8 cellular contexts compared by ENCODE assay signal in genomic region chr12:12788675-12789368, GRCh38. TPM values are rescaled to one million over a fixed set of nuclear protein-coding genes. Genes with fewer than 3 reads are reported as not detected.
DNase-seq lines count a peak whose midpoint lies in the region; TF ChIP-seq lines count a peak whose summit lies in the region.

No MANE protein-coding gene starts in this region.

- H3K27ac ChIP-seq in hepatocyte (no peak overlapping the region), smooth muscle cell (ENCODE audit: low read depth) (no peak overlapping the region)

- peak overlapping the region; percentile 46 for H3K9ac ChIP-seq in smooth muscle cell (ENCODE audit: low read depth)

- H3K27me3 Mint-ChIP-seq in HFFc6 (ENCODE audit: insufficient read depth): no peaks in the 10 kb centered on the region

- H3K36me3 Mint-ChIP-seq in HFFc6 (ENCODE audit: low read depth): no peaks in the 10 kb centered on the region

- no peaks in the 10 kb centered on the region for H3K9me2 ChIP-seq in hepatocyte (replicated peaks; ENCODE audit: insufficient read depth)

- H3K36me3 ChIP-seq in hepatocyte (replicated peaks; ENCODE audit: insufficient read depth, low read depth) (no peaks in the 10 kb centered on the region), smooth muscle cell (ENCODE audit: low read depth) (no peaks in the 10 kb centered on the region)

- POLR2A ChIA-PET in GM10248 (lab: Yijun Ruan, JAX): no interaction called here

- no peaks in the 10 kb centered on the region for H4K20me1 ChIP-seq in hepatocyte (ENCODE audit: insufficient read depth, poor library complexity, severe bottlenecking)
- H4K20me1 ChIP-seq in smooth muscle cell (ENCODE audit: low read depth): no peaks in the 10 kb centered on the region

- H3K79me2 ChIP-seq in hepatocyte: no peaks in the 10 kb centered on the region
- no peaks in the 10 kb centered on the region for H3K79me2 ChIP-seq in smooth muscle cell (ENCODE audit: low read depth)

- H3K9me3 ChIP-seq in hepatocyte (ENCODE audit: low read depth): no peaks in the 10 kb centered on the region
- H3K9me3 ChIP-seq in smooth muscle cell (replicated peaks; ENCODE audit: low read depth): no peaks in the 10 kb centered on the region

- DNase-seq in GM10248 (ENCODE audit: extremely low spot score): peak; percentile 68
- peak; percentile 59 for DNase-seq in HFFc6
- peak; percentile 93 for DNase-seq in NCI-H1694 (lab: John Stamatoyannopoulos, UW)
- peak in 4 of 5 experiments; percentile 21 to 77 (median 44) for DNase-seq in T-helper 2 cell
- DNase-seq in astrocyte of the cerebellum (ENCODE audit: low read depth): peak; percentile 59
- DNase-seq in hepatocyte (ENCODE audit: low spot score): peak; percentile 91
- no peak for DNase-seq in smooth muscle cell (lab: John Stamatoyannopoulos, UW; ENCODE audit: unreplicated experiment)
- DNase-seq in GM19240 (ENCODE audit: insufficient read length, low spot score): no peak

- in situ Hi-C loops in astrocyte of the cerebellum (cut with HindIII; ENCODE audit: low sequenced_read_pairs): no loop called here

- WGBS in hepatocyte (ENCODE audit: low lambda C conversion rate, missing lambda C conversion rate): 24% methylated on average over 9 of the region's 9 CpGs
- WGBS in smooth muscle cell (ENCODE audit: low lambda C conversion rate): 23% methylated on average over 9 of the region's 9 CpGs

- peaks cover 62% of the 10 kb centered on the region for H3K4me1 Mint-ChIP-seq in HFFc6 (ENCODE audit: low read depth)

- H3K4me3 ChIP-seq in astrocyte of the cerebellum (ENCODE audit: low read depth, low read length) (no peak overlapping the region), hepatocyte (no peak overlapping the region), smooth muscle cell (no peak overlapping the region)

- peak overlapping the region; percentile 48 for H3K4me3 Mint-ChIP-seq in HFFc6

- no peaks in the 10 kb centered on the region for H3K9me3 Mint-ChIP-seq in HFFc6

- no peaks in the 10 kb centered on the region for H3K27me3 ChIP-seq in hepatocyte
- H3K27me3 ChIP-seq in smooth muscle cell (ENCODE audit: low read depth): no peaks in the 10 kb centered on the region

- TF ChIP-seq CTCF in GM10248 (IDR thresholded peaks at IDR 0.05; ENCODE audit: control extremely low read depth, extremely low read depth, low read depth, missing control alignments) (peak; percentile 50), HFFc6 (IDR thresholded peaks at IDR 0.05) (peak; percentile 97), astrocyte of the cerebellum (IDR thresholded peaks at IDR 0.05; ENCODE audit: low read depth, low read length, missing control alignments) (peak; percentile 75), hepatocyte (IDR thresholded peaks at IDR 0.05; ENCODE audit: poor library complexity) (peak; percentile 78), smooth muscle cell (IDR thresholded peaks at IDR 0.05; ENCODE audit: borderline replicate concordance, insufficient read depth, poor library complexity, severe bottlenecking) (peak; percentile 65)

- CTCF ChIA-PET in GM10248 (lab: Yijun Ruan, JAX): interaction anchor here (0.6 to 4.6 kb wide), 31 partner anchors 9 to 511 kb away, joined by 3 to 70 read pairs (median 5); partner anchors contain the start of gene DDX47

- peaks cover 14% of the 10 kb centered on the region for H3F3A ChIP-seq in smooth muscle cell (ENCODE audit: low read depth)

- H2AFZ ChIP-seq in hepatocyte (no peak overlapping the region), smooth muscle cell (ENCODE audit: low read depth) (peak overlapping the region; percentile 71)

- H3K27ac Mint-ChIP-seq in HFFc6: peak overlapping the region; percentile 96

- H3K4me2 ChIP-seq in hepatocyte (no peak overlapping the region), smooth muscle cell (no peak overlapping the region)

- H3K4me1 ChIP-seq in hepatocyte (ENCODE audit: insufficient read depth): peaks cover 32% of the 10 kb centered on the region
- H3K4me1 ChIP-seq in smooth muscle cell (ENCODE audit: low read depth): peaks cover 23% of the 10 kb centered on the region

RNA-seq across cellular contexts. Expression of gene APOLD1, which starts 3.4 kb away (rescaled TPM):
- 1 to 10 TPM; 5.0 to 8.6 (median 6.6) TPM for total RNA-seq in HFFc6 (2021; fragmentation: NEBNext Ultra II Directional; extraction: Animal tissue kit (Norgen Biotek cat#: 25700))
- total RNA-seq in hepatocyte (5.6 and 6.0 TPM in 2 replicates), smooth muscle cell (0.99 and 2.4 TPM in 2 replicates)
- polyA plus RNA-seq in hepatocyte (1.5 and 3.8 TPM in 2 replicates), smooth muscle cell (0.77 and 1.8 TPM in 2 replicates)

RNA-seq across cellular contexts. Expression of gene DDX47, which starts 24.3 kb away (rescaled TPM):
- total RNA-seq in HFFc6 (2021; fragmentation: NEBNext Ultra II Directional; extraction: Animal tissue kit (Norgen Biotek cat#: 25700)): 10 to 100 TPM; 87.6 to 97.3 (median 94.2) TPM
- total RNA-seq in hepatocyte: 69.4 and 74.4 TPM in 2 replicates
- polyA plus RNA-seq in hepatocyte: 51.6 and 56.2 TPM in 2 replicates
- total RNA-seq in smooth muscle cell: 82.8 and 95.6 TPM in 2 replicates
- 61.8 and 63.3 TPM in 2 replicates for polyA plus RNA-seq in smooth muscle cell

Comparison
In these comparisons a context has a peak if more than half of its experiments do, and no peak if none do; other contexts are left out.
1. DNase-seq: peak in GM10248 (single experiment), HFFc6 (single experiment), NCI-H1694 (single experiment), T-helper 2 cell (4 of 5), astrocyte of the cerebellum (single experiment) and hepatocyte (single experiment); none in smooth muscle cell (single experiment) and GM19240 (single experiment).
2. Peak in every context shown above with its lines, with median percentiles within 50 percentile points of each other: CTCF ChIP-seq.